ENCODE assay signal across 1 cellular context in the genomic region with DNA sequence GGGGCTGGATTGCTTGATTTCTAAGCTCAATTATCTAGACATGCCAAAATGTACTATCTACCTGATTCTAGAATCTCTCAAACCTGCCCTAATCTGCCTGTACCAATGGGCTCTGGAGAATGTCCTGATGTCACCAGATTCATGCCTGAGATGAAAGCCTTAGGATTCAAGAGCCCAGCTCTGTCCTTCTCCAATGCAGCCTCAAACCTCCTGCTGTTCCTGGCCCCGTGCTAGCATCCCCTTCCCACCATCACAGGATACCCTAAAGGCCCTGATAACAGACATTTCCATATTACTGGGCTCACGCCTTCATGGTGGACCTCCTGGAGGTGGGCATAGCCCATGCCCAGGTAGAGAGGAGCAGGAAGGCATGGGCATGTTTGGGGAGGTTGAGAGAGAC.
TF ChIP-seq lines count a peak whose summit lies in the region.

No MANE protein-coding gene starts in this region.

TF ChIP-seq in GM23338, 12 proteins besides CTCF, POLR2A, EP300 and RAD21 (continued from another document):
- no peak for TF ChIP-seq ZNF462 (CRISPR knock-in tag; IDR thresholded peaks at IDR 0.05)
- no peak for TF ChIP-seq NANOG (IDR thresholded peaks at IDR 0.05; ENCODE audit: borderline replicate concordance)
- no peak for TF ChIP-seq POLR2AphosphoS5 (IDR thresholded peaks at IDR 0.05; ENCODE audit: low read depth)
